In the genomic region with DNA sequence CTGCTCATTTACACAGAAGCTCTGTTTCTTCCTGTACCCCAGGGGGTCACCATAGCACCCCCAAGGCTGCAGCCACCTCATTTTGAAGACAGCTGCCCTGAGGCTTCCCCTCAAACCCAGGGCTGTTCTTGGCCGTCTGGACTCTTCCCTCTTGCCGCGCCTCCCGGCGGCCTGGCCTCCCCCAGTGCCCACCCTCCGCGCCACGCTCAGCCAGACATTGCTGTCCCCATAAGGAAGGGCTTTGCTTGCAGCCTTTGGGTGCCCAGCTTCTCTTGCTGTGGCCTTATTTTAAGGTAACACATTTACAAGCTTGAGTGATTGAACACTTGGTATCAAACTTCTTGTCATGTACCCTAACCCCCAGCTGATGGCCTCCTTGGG, we compare ENCODE assay signal across 10 cellular contexts.
DNase-seq lines count a peak whose midpoint lies in the region; ATAC-seq, FAIRE-seq and TF ChIP-seq lines count a peak whose summit lies in the region.
"Had no signal": no experiment of that assay in that cellular context is flagged by ENCODE, and none has a peak within 500 bp of the region (broad histone marks: within the 10 kb centered on the region; RNA-seq: fewer than 3 reads in every experiment).

No MANE protein-coding gene starts in this region.

- intact Hi-C loops in Panc1 (cut with micrococcal nuclease; ENCODE audit: unreplicated experiment), result no loop called here
- intact Hi-C loops in sigmoid colon (cut with DNase I), result no loop called here

- in situ Hi-C loops in Panc1 (cut with HindIII; ENCODE audit: low pct_unique_long_range_greater_than_20kb, low sequenced_read_pairs), result no loop called here

- FAIRE-seq in A549 (lab: Jason Lieb, UNC), result no peak

- ATAC-seq in A549 (no peak; a peak in 1 of 6 replicates), Panc1 (no peak), gastroesophageal sphincter (no peak), GM19395 (IDR thresholded peaks at IDR 0.05; ENCODE audit: unreplicated experiment) (no peak)

- TF ChIP-seq EP300 in A549 (IDR thresholded peaks at IDR 0.05) (no peak), gastroesophageal sphincter (IDR thresholded peaks at IDR 0.05) (no peak), sigmoid colon (IDR thresholded peaks at IDR 0.05) (no peak)

- WGBS in A549 (ENCODE audit: missing lambda C conversion rate), result 88% methylated on average over 8 of the region's 8 CpGs
- WGBS in gastroesophageal sphincter (ENCODE audit: low coverage in 1 of 2), 2 donors, result 88 to 100% methylated on average over 2 to 8 of the region's 8 CpGs
- 93 to 95% methylated on average over 8 of the region's 8 CpGs for WGBS in sigmoid colon, 2 donors

- H3K4me3 ChIP-seq in A549, result no peak overlapping the region
- H3K4me3 ChIP-seq in Panc1 (ENCODE audit: low read depth in 2 of 2, low read length in 2 of 2), result no peak overlapping the region
- H3K4me3 ChIP-seq in gastroesophageal sphincter, result no peak overlapping the region
- H3K4me3 ChIP-seq in sigmoid colon, result no peak overlapping the region
- H3K4me3 ChIP-seq: prostate gland had no signal

- TF ChIP-seq CTCF in A549 (IDR thresholded peaks at IDR 0.05) (no peak), Panc1 (IDR thresholded peaks at IDR 0.05) (no peak), gastroesophageal sphincter (IDR thresholded peaks at IDR 0.05) (no peak), sigmoid colon (IDR thresholded peaks at IDR 0.05) (no peak)

- no peak for TF ChIP-seq POLR2A in A549 (IDR thresholded peaks at IDR 0.05; ENCODE audit: low read length)
- TF ChIP-seq POLR2A in gastroesophageal sphincter (IDR thresholded peaks at IDR 0.05), result no peak
- no peak for TF ChIP-seq POLR2A in sigmoid colon (IDR thresholded peaks at IDR 0.05)

- POLR2A ChIA-PET in A549 (lab: Yijun Ruan, JAX) (interaction anchor here (1.3 to 2.4 kb wide), 2 partner anchors 32 to 97 kb away, joined by 6 to 15 read pairs; no protein-coding TSS in a partner anchor), Panc1 (lab: Charles Lee) (no interaction called here)

- H3K27ac ChIP-seq in A549, result peak overlapping the region; percentile 90 to 98
- H3K27ac ChIP-seq in Panc1 (ENCODE audit: low read length), result peak overlapping the region; percentile 68
- peak overlapping the region in 3 of 4 donors; percentile 83 to 94 (median 83) for H3K27ac ChIP-seq in gastroesophageal sphincter
- H3K27ac ChIP-seq in sigmoid colon, result peak overlapping the region; percentile 89 to 96 (median 92)
- H3K27ac ChIP-seq: prostate gland had no signal

- peak overlapping the region; percentile 70 for H3K4me2 ChIP-seq in A549

- TF ChIP-seq RAD21 in A549 (conservative IDR thresholded peaks at IDR 0.05 in 1 of 2, IDR thresholded peaks at IDR 0.05 in 1 of 2), result no peak

- H3K9me3 ChIP-seq in A549 (no peaks in the 10 kb centered on the region), Panc1 (ENCODE audit: control insufficient read depth, insufficient read depth, low read depth, low read length) (no peaks in the 10 kb centered on the region), gastroesophageal sphincter (no peaks in the 10 kb centered on the region), sigmoid colon (no peaks in the 10 kb centered on the region)
- H3K9me3 ChIP-seq: prostate gland had no signal

- DNase-seq in A549 (ENCODE audit: low read depth in 1 of 2, low spot score in 1 of 2) (no peak), Panc1 (ENCODE audit: low read depth, low spot score) (no peak), sigmoid colon (no peak), T-helper 2 cell (no peak), NCI-H2107 (lab: John Stamatoyannopoulos, UW) (no peak)
- DNase-seq in activated naive CD4-positive, alpha-beta T cell treated with Interleukin-2 at 50 U/mL for 16 hours, result no peak
- DNase-seq: NCI-H1417 treated with DMSO at 0.1 percent for 48 hours had no signal

- no peaks in the 10 kb centered on the region for H3K36me3 ChIP-seq in Panc1 (ENCODE audit: control insufficient read depth, insufficient read depth, low read length)
- peaks cover 0 to 17% of the 10 kb centered on the region in 2 donors for H3K36me3 ChIP-seq in gastroesophageal sphincter
- H3K36me3 ChIP-seq in sigmoid colon, result peaks cover 0 to 7% (median 0%) of the 10 kb centered on the region in 4 donors
- H3K36me3 ChIP-seq: prostate gland had no signal

- H3K4me1 ChIP-seq in A549, result peaks cover 76% of the 10 kb centered on the region
- H3K4me1 ChIP-seq in Panc1 (ENCODE audit: control insufficient read depth, insufficient read depth, low read length), result peaks cover 42% of the 10 kb centered on the region
- H3K4me1 ChIP-seq in gastroesophageal sphincter, result peaks cover 0 to 85% (median 55%) of the 10 kb centered on the region in 3 donors
- H3K4me1 ChIP-seq in sigmoid colon, result peaks cover 0 to 85% (median 72%) of the 10 kb centered on the region in 4 donors

- H3K27me3 ChIP-seq in Panc1 (ENCODE audit: control insufficient read depth, insufficient read depth, low read length) (no peaks in the 10 kb centered on the region), gastroesophageal sphincter (no peaks in the 10 kb centered on the region), sigmoid colon (no peaks in the 10 kb centered on the region)

- BruUV-seq in Panc1 (replicated peaks; lab: Mats Ljungman, UMichigan), result no TSS peak

- CTCF ChIA-PET in A549 (lab: Yijun Ruan, JAX), result interaction anchor here (0.7 to 2.8 kb wide), 17 partner anchors 11 to 247 kb away, joined by 3 to 13 read pairs (median 4); no protein-coding TSS in a partner anchor
- CTCF ChIA-PET in Panc1 (lab: Charles Lee), result interaction anchor here (0.9 kb wide), 1 partner anchor 12 kb away, joined by 3 read pairs; no protein-coding TSS in a partner anchor

TF ChIP-seq in A549, 52 proteins besides CTCF, POLR2A, EP300 and RAD21:
- TF ChIP-seq RARB (CRISPR knock-in tag; IDR thresholded peaks at IDR 0.05) (no peak), SMC3 (IDR thresholded peaks at IDR 0.05) (no peak), PBX3 (IDR thresholded peaks at IDR 0.05) (no peak), POLR2AphosphoS2 (conservative IDR thresholded peaks at IDR 0.05; ENCODE audit: low read length) (0 out of 2 replicates have a peak, but pooled peaks have one; percentile 11)
TF ChIP-seq in A549: peak in this region for 1.
